In the genomic region with DNA sequence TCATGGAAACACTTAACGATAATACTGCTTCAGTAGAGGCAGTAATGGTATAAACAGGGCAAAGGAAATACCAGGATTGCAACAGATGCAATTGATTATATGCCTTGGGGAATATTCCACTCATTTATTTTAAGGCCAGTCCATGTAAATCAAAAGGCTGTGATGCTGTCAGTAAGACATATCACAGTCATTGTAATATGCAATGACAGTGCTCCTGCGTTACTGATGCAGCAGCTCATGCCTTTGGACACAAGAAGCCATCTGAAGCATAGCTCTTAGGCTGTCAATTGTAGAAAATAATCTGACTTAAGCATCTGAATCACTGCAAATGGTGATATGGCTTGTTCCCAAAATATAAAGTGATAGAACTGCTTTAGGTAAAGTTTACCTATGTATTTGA, we compare ENCODE assay signal across 9 cellular contexts.
"Had no signal": no experiment of that assay in that cellular context is flagged by ENCODE, and none has a peak within 500 bp of the region (broad histone marks: within the 10 kb centered on the region; RNA-seq: fewer than 3 reads in every experiment).

No MANE protein-coding gene starts in this region.

- H2AFZ ChIP-seq: GM23248, GM23338 had no signal

- H3K36me3 ChIP-seq: HAP-1 had no signal

- H3K4me3 Mint-ChIP-seq: GM23338, H9, HFFc6 had no signal

- H3K4me2 ChIP-seq: GM23338 had no signal

- DNase-seq: GM23248, GOT3, H7, H9, HCEC 1CT, HFFc6 had no signal

- ATAC-seq: GM23338, HCT116 had no signal

- H3K4me3 ChIP-seq: GM23248, GM23338, HAP-1 had no signal

- H3K4me1 ChIP-seq: HAP-1 had no signal

- H3K9me3 Mint-ChIP-seq: GM23338 had no signal

- H3K9me3 ChIP-seq: HAP-1 had no signal

- H3K27ac Mint-ChIP-seq: GM23338, H9, HFFc6 had no signal

- H3K9ac ChIP-seq: GM23248 had no signal

- H3K27ac ChIP-seq: GM23248 had no signal
